In genomic region chr10:89642193-89642592, GRCh38 we compare ENCODE assay signal across 2 cellular contexts.
TF ChIP-seq lines count a peak whose summit lies in the region.

No MANE protein-coding gene starts in this region.

TF ChIP-seq in SK-N-SH, 30 proteins besides CTCF, POLR2A, EP300 and RAD21:
- TF ChIP-seq MXI1 (IDR thresholded peaks at IDR 0.05; ENCODE audit: low read depth, low read length) (no peak), TEAD4 (IDR thresholded peaks at IDR 0.05; ENCODE audit: borderline replicate concordance, insufficient read depth) (no peak), SIN3A (IDR thresholded peaks at IDR 0.05; ENCODE audit: borderline replicate concordance, low read depth, low read length) (no peak), YY1 (IDR thresholded peaks at IDR 0.05; ENCODE audit: low read depth) (no peak), USF2 (IDR thresholded peaks at IDR 0.05; ENCODE audit: borderline replicate concordance, low read depth, low read length) (no peak), JUND (IDR thresholded peaks at IDR 0.05) (no peak), POLR2AphosphoS5 (IDR thresholded peaks at IDR 0.05; ENCODE audit: low read depth, low read length) (no peak), NFIC (IDR thresholded peaks at IDR 0.05; ENCODE audit: borderline replicate concordance) (no peak), USF1 (IDR thresholded peaks at IDR 0.05; ENCODE audit: borderline replicate concordance, low read depth) (no peak), ELF1 (IDR thresholded peaks at IDR 0.05) (no peak), PBX3 (IDR thresholded peaks at IDR 0.05) (no peak), RXRA (IDR thresholded peaks at IDR 0.05; ENCODE audit: borderline replicate concordance, low read depth) (no peak), FOXM1 (IDR thresholded peaks at IDR 0.05; ENCODE audit: low read depth) (no peak), MEF2A (IDR thresholded peaks at IDR 0.05; ENCODE audit: borderline replicate concordance, low read depth) (no peak), RCOR1 (IDR thresholded peaks at IDR 0.05; ENCODE audit: low read length) (no peak), IRF3 (IDR thresholded peaks at IDR 0.05; ENCODE audit: low read depth, low read length) (no peak), GABPA (IDR thresholded peaks at IDR 0.05; ENCODE audit: low read depth) (no peak)

TF ChIP-seq in SK-N-SH treated with all-trans-retinoic acid at 6 μM for 48 hours, 23 proteins besides CTCF, POLR2A, EP300 and RAD21:
- TF ChIP-seq ZC3H10 (CRISPR knock-in tag; IDR thresholded peaks at IDR 0.05) (no peak), ISL1 (CRISPR knock-in tag; IDR thresholded peaks at IDR 0.05) (no peak)
TF ChIP-seq in SK-N-SH treated with all-trans-retinoic acid at 6 μM for 48 hours: peak in this region for 0.
